9 cellular contexts compared by ENCODE assay signal in the genomic region with DNA sequence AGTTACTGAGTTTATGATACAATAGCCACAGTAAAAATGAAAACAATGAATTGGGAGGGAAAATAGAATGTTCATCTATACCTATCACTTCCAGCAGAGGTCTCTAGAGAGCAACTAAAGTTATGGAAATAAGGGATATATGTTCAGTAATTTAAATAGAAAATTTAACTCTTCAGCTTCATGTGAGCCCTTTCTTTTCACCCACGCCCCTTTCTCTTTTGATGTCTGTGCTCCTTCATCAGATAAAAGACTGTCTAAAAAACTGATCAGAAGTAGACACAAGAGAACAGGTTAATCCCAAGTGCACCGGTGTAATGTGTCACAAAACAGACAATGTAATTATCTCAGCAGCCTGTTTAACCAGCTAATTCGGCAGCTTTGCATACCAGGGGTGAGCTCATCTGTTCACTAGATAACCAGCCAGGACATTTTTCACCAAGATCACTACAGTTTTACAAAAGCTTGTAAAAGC.
DNase-seq lines count a peak whose midpoint lies in the region; ATAC-seq and TF ChIP-seq lines count a peak whose summit lies in the region.
"Had no signal": no experiment of that assay in that cellular context is flagged by ENCODE, and none has a peak within 500 bp of the region (broad histone marks: within the 10 kb centered on the region; RNA-seq: fewer than 3 reads in every experiment).

No MANE protein-coding gene starts in this region.

- H2BK15ac ChIP-seq in H9 (ENCODE audit: low read depth, low read length): no peak overlapping the region

- H3K23me2 ChIP-seq in H9 (ENCODE audit: insufficient read length, low read depth, low read length, poor library complexity, severe bottlenecking): no peaks in the 10 kb centered on the region

- TF ChIP-seq EP300 in stomach (IDR thresholded peaks at IDR 0.05): no peak

- no peak overlapping the region for H3K4ac ChIP-seq in H9 (ENCODE audit: low read depth, low read length)

- no peak overlapping the region for H4K91ac ChIP-seq in H9 (ENCODE audit: insufficient read length, low read depth, low read length)

- H2AK5ac ChIP-seq in H9 (ENCODE audit: insufficient read length, low read length): no peak overlapping the region

- no peak overlapping the region for H2BK120ac ChIP-seq in H9 (ENCODE audit: low read depth, low read length, poor library complexity, severe bottlenecking)

- H4K5ac ChIP-seq in H9 (ENCODE audit: insufficient read length, low read depth, low read length): no peak overlapping the region

- H3K4me1 ChIP-seq in H9 (ENCODE audit: insufficient read depth, low read length): no peaks in the 10 kb centered on the region
- no peaks in the 10 kb centered on the region for H3K4me1 ChIP-seq in hepatocyte (ENCODE audit: insufficient read depth)
- peaks cover 0 to 6% (median 0%) of the 10 kb centered on the region in 4 donors for H3K4me1 ChIP-seq in stomach

- no peak overlapping the region for H3K27ac Mint-ChIP-seq in activated naive CD8-positive, alpha-beta T cell treated with anti-CD3 and anti-CD28 coated beads, Interleukin-2, amount 10 ng/mL, durations not matched to agents 7 days and 5 days
- H3K27ac Mint-ChIP-seq in activated naive CD8-positive, alpha-beta T cell treated with anti-CD3 and anti-CD28 coated beads for 36 hours: no peak overlapping the region
- H3K27ac Mint-ChIP-seq in H9: 0 out of 7 replicates have a peak overlapping the region, but pooled peaks of 1 of the 3 experiments have one; percentile 16
- H3K27ac Mint-ChIP-seq: stimulated activated naive CD8-positive, alpha-beta T cell treated with anti-CD3 and anti-CD28 coated beads, Interleukin-15, amount 100 ng/mL, for 72 hours had no signal

- H2BK20ac ChIP-seq in H9 (ENCODE audit: low read depth, low read length, poor library complexity, severe bottlenecking): no peak overlapping the region

- H3K27me3 Mint-ChIP-seq in activated naive CD8-positive, alpha-beta T cell treated with anti-CD3 and anti-CD28 coated beads, Interleukin-2, amount 10 ng/mL, durations not matched to agents 7 days and 5 days: no peaks in the 10 kb centered on the region
- no peaks in the 10 kb centered on the region for H3K27me3 Mint-ChIP-seq in activated naive CD8-positive, alpha-beta T cell treated with anti-CD3 and anti-CD28 coated beads for 36 hours
- H3K27me3 Mint-ChIP-seq in H9 (ENCODE audit: low read depth): no peaks in the 10 kb centered on the region
- H3K27me3 Mint-ChIP-seq: stimulated activated naive CD8-positive, alpha-beta T cell treated with anti-CD3 and anti-CD28 coated beads, Interleukin-15, amount 100 ng/mL, for 72 hours had no signal

- no peaks in the 10 kb centered on the region for H3K79me1 ChIP-seq in H9 (ENCODE audit: insufficient read depth, low read depth, low read length, poor library complexity, severe bottlenecking)

- no CpG with 5 or more reads among the region's 3 CpGs for WGBS in H9 (ENCODE audit: extremely low coverage, insufficient read length, low lambda C conversion rate)
- WGBS in hepatocyte (ENCODE audit: low lambda C conversion rate, missing lambda C conversion rate): 0% methylated on average over 3 of the region's 3 CpGs
- WGBS in stomach, 5 donors: 8 to 23% (median 10%) methylated on average over 3 of the region's 3 CpGs

- H3K4me1 Mint-ChIP-seq in activated naive CD8-positive, alpha-beta T cell treated with anti-CD3 and anti-CD28 coated beads, Interleukin-2, amount 10 ng/mL, durations not matched to agents 7 days and 5 days: peaks cover 6% of the 10 kb centered on the region
- H3K4me1 Mint-ChIP-seq in activated naive CD8-positive, alpha-beta T cell treated with anti-CD3 and anti-CD28 coated beads for 36 hours: peaks cover 8% of the 10 kb centered on the region
- H3K4me1 Mint-ChIP-seq in H9: peaks cover 4 to 5% of the 10 kb centered on the region in 2 experiments; a peak in 3 of 4 replicates

- no peak overlapping the region for H3K9ac ChIP-seq in H9 (ENCODE audit: extremely low read depth, insufficient read length, low read length)

- no peak for TF ChIP-seq POLR2A in stomach (IDR thresholded peaks at IDR 0.05)

- no peaks in the 10 kb centered on the region for H3K9me2 ChIP-seq in hepatocyte (replicated peaks; ENCODE audit: insufficient read depth)

- H3K4me3 ChIP-seq in WI38 (ENCODE audit: low read depth, low read length) (no peak overlapping the region), hepatocyte (no peak overlapping the region), stomach (no peak overlapping the region)

- H4K20me1 ChIP-seq in H9 (ENCODE audit: control insufficient read depth, insufficient read depth, insufficient read length) (no peaks in the 10 kb centered on the region), hepatocyte (ENCODE audit: insufficient read depth, poor library complexity, severe bottlenecking) (no peaks in the 10 kb centered on the region)

- no peak overlapping the region for H4K8ac ChIP-seq in H9 (replicated peaks; ENCODE audit: insufficient read length, low read depth, low read length)

- H3K27me3 ChIP-seq in H9 (ENCODE audit: insufficient read depth, low read length) (no peaks in the 10 kb centered on the region), hepatocyte (no peaks in the 10 kb centered on the region), stomach (no peaks in the 10 kb centered on the region)

- no peak overlapping the region for H3K23ac ChIP-seq in H9 (ENCODE audit: insufficient read length, low read depth, low read length)

- H3K14ac ChIP-seq in H9 (ENCODE audit: insufficient read depth, low read length): no peak overlapping the region

- H2AFZ ChIP-seq in H9 (ENCODE audit: low read length) (peak overlapping the region; percentile 75), hepatocyte (peak overlapping the region; percentile 22)

- no peaks in the 10 kb centered on the region for H3K79me2 ChIP-seq in H9 (ENCODE audit: insufficient read depth, low read length)
- no peaks in the 10 kb centered on the region for H3K79me2 ChIP-seq in hepatocyte

- H3K36me3 ChIP-seq in hepatocyte (replicated peaks; ENCODE audit: insufficient read depth, low read depth) (no peaks in the 10 kb centered on the region), stomach (no peaks in the 10 kb centered on the region)

- no peaks in the 10 kb centered on the region for H3K36me3 Mint-ChIP-seq in activated naive CD8-positive, alpha-beta T cell treated with anti-CD3 and anti-CD28 coated beads, Interleukin-2, amount 10 ng/mL, durations not matched to agents 7 days and 5 days
- no peaks in the 10 kb centered on the region for H3K36me3 Mint-ChIP-seq in activated naive CD8-positive, alpha-beta T cell treated with anti-CD3 and anti-CD28 coated beads for 36 hours
- H3K36me3 Mint-ChIP-seq in H9 (ENCODE audit: insufficient read depth in 1 of 3, low read depth in 3 of 3): no peaks in the 10 kb centered on the region

- H3T11ph ChIP-seq in H9 (ENCODE audit: low read length): no peak overlapping the region

- intact Hi-C loops in stomach (cut with DNase I; ENCODE audit: low total_unique reads): no loop called here

- H3K9me3 Mint-ChIP-seq in activated naive CD8-positive, alpha-beta T cell treated with anti-CD3 and anti-CD28 coated beads, Interleukin-2, amount 10 ng/mL, durations not matched to agents 7 days and 5 days: no peaks in the 10 kb centered on the region
- H3K9me3 Mint-ChIP-seq in activated naive CD8-positive, alpha-beta T cell treated with anti-CD3 and anti-CD28 coated beads for 36 hours: no peaks in the 10 kb centered on the region
- H3K9me3 Mint-ChIP-seq in H9: peaks cover 0 to 2% of the 10 kb centered on the region in 2 experiments; a peak in 1 of 5 replicates

- no peak overlapping the region for H3K56ac ChIP-seq in H9 (ENCODE audit: insufficient read length, low read depth, low read length)

- H3K4me3 Mint-ChIP-seq in activated naive CD8-positive, alpha-beta T cell treated with anti-CD3 and anti-CD28 coated beads, Interleukin-2, amount 10 ng/mL, durations not matched to agents 7 days and 5 days: peak overlapping the region; percentile 1
- no peak overlapping the region for H3K4me3 Mint-ChIP-seq in activated naive CD8-positive, alpha-beta T cell treated with anti-CD3 and anti-CD28 coated beads for 36 hours
- H3K4me3 Mint-ChIP-seq in H9: no peak overlapping the region

- H3K4me2 ChIP-seq in H9 (ENCODE audit: insufficient read depth, insufficient read length, low read length): no peak overlapping the region
- H3K4me2 ChIP-seq in hepatocyte: peak overlapping the region; percentile 70

- TF ChIP-seq CTCF in H9 (conservative IDR thresholded peaks at IDR 0.05) (peak; percentile 72), WI38 (IDR thresholded peaks at IDR 0.05; ENCODE audit: low read depth, low read length) (peak; percentile 27; the same call in 1 of the 2 replicates), hepatocyte (IDR thresholded peaks at IDR 0.05; ENCODE audit: poor library complexity) (peak; percentile 67), stomach (IDR thresholded peaks at IDR 0.05) (peak in 5 of 7 experiments; percentile 32 to 55 (median 37))

- ATAC-seq in activated naive CD8-positive, alpha-beta T cell treated with anti-CD3 and anti-CD28 coated beads, Interleukin-2, amount 10 ng/mL, durations not matched to agents 7 days and 5 days (ENCODE audit: low read depth): no peak
- ATAC-seq: stimulated activated naive CD8-positive, alpha-beta T cell treated with anti-CD3 and anti-CD28 coated beads, Interleukin-15, amount 100 ng/mL, for 72 hours had no signal

- POLR2A ChIA-PET in activated naive CD8-positive, alpha-beta T cell treated with anti-CD3 and anti-CD28 coated beads, Interleukin-2, amount 10 ng/mL, durations not matched to agents 7 days and 5 days (lab: Charles Lee): no interaction called here

- H3K18ac ChIP-seq in H9 (ENCODE audit: insufficient read length, low read depth, low read length): no peak overlapping the region

- H3K9me3 ChIP-seq in H9 (ENCODE audit: control insufficient read depth, low read depth, low read length) (no peaks in the 10 kb centered on the region), hepatocyte (ENCODE audit: low read depth) (no peaks in the 10 kb centered on the region), stomach (no peaks in the 10 kb centered on the region)

- H2BK12ac ChIP-seq in H9 (ENCODE audit: insufficient read length, low read depth, low read length): no peak overlapping the region

- H2BK5ac ChIP-seq in H9 (ENCODE audit: insufficient read length, low read length): no peak overlapping the region

- no peak for DNase-seq in activated naive CD8-positive, alpha-beta T cell treated with anti-CD3 and anti-CD28 coated beads, Interleukin-2, amount 10 ng/mL, durations not matched to agents 7 days and 5 days
- no peak for DNase-seq in activated naive CD8-positive, alpha-beta T cell treated with anti-CD3 and anti-CD28 coated beads for 36 hours
- no peak for DNase-seq in H9
- DNase-seq in NCI-H1417 (lab: John Stamatoyannopoulos, UW): peak; percentile 33 to 83 (median 34)
- peak; percentile 53 for DNase-seq in hepatocyte (ENCODE audit: low spot score)
- no peak for DNase-seq in stomach
- no peak for DNase-seq in activated CD4-positive, alpha-beta T cell treated with anti-CD3 and anti-CD28 coated beads, Interleukin-2, amount 50 U/mL, for 1 hour

- H3K27ac ChIP-seq in H9 (ENCODE audit: insufficient read length, low read depth, low read length): no peak overlapping the region
- H3K27ac ChIP-seq in hepatocyte: peak overlapping the region; percentile 14
- no peak overlapping the region for H3K27ac ChIP-seq in stomach

Comparison
In these comparisons a context has a peak if more than half of its experiments do, and no peak if none do; other contexts are left out.
1. DNase-seq: peak in NCI-H1417 (3 of 3) and hepatocyte (single experiment); none in activated naive CD8-positive, alpha-beta T cell treated with anti-CD3 and anti-CD28 coated beads, Interleukin-2, amount 10 ng/mL, durations not matched to agents 7 days and 5 days (single experiment), activated naive CD8-positive, alpha-beta T cell treated with anti-CD3 and anti-CD28 coated beads for 36 hours (single experiment), H9 (single experiment), stomach (single experiment) and activated CD4-positive, alpha-beta T cell treated with anti-CD3 and anti-CD28 coated beads, Interleukin-2, amount 50 U/mL, for 1 hour (single experiment).
2. Peak in every context shown above with its lines, with median percentiles within 50 percentile points of each other: CTCF ChIP-seq.